ENCODE assay signal across 1 cellular context in the genomic region with DNA sequence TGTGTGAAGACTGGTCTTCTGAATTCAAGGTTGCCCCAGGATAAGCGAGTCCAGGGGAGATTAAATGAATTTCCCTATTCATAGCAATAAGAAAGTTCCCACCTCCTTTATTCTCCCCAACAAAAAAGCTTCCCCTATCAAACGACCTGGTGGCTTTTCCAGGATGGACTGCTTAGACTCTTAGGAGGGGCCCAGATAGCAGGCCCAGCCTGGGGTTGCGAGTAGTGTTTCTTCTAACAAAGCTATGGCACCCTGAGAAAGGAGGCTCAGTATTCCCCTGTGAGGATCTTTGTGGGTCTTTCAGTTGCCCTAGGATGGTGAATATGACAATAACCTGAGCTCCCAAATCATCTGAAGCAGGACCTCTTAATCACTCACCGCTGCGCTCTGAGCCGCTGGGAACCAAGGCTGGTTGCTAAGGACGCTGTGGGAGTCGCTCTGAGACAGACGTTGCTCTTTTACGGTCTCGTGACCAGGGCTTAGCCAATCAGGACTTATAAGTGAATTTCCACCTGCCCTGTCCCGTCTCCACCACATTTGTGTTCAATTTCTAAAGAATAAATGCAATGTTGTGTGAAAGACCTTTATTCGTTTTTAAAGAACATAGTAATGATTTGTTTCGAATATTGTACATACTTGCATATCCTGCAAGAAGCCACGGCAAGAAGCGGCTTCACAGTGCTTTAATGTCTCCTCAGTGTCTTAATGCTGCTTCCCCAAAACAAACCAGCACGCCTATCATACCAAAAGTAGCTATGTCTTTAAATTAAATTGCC.
TF ChIP-seq lines count a peak whose summit lies in the region.

Gene TMEM232, minus strand, starts transcription at position 423 of the 776 bp plus-strand sequence. CDS start 59,319 bp downstream, outside the sequence.

TF ChIP-seq in WTC11, 78 proteins besides CTCF, POLR2A, EP300 and RAD21 (continued from another document):
- TF ChIP-seq, protein P1, sequence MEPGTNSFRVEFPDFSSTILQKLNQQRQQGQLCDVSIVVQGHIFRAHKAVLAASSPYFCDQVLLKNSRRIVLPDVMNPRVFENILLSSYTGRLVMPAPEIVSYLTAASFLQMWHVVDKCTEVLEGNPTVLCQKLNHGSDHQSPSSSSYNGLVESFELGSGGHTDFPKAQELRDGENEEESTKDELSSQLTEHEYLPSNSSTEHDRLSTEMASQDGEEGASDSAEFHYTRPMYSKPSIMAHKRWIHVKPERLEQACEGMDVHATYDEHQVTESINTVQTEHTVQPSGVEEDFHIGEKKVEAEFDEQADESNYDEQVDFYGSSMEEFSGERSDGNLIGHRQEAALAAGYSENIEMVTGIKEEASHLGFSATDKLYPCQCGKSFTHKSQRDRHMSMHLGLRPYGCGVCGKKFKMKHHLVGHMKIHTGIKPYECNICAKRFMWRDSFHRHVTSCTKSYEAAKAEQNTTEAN (CRISPR knock-in tag; IDR thresholded peaks at IDR 0.05) = no peak
- TF ChIP-seq USF1 (CRISPR knock-in tag; IDR thresholded peaks at IDR 0.05) (peak; percentile 89), CREM (CRISPR knock-in tag; IDR thresholded peaks at IDR 0.05) (peak; percentile 57; the same call in 1 of the 2 replicates), HMGXB4 (CRISPR knock-in tag; IDR thresholded peaks at IDR 0.05) (no peak), USF2 (CRISPR knock-in tag; IDR thresholded peaks at IDR 0.05) (peak; percentile 93), NFYB (CRISPR knock-in tag; conservative IDR thresholded peaks at IDR 0.05; ENCODE audit: low read depth) (peak; percentile 52), ZNF532 (CRISPR knock-in tag; IDR thresholded peaks at IDR 0.05; ENCODE audit: borderline replicate concordance) (no peak), SP1 (CRISPR knock-in tag; conservative IDR thresholded peaks at IDR 0.05) (no peak)
- TF ChIP-seq, protein P2, sequence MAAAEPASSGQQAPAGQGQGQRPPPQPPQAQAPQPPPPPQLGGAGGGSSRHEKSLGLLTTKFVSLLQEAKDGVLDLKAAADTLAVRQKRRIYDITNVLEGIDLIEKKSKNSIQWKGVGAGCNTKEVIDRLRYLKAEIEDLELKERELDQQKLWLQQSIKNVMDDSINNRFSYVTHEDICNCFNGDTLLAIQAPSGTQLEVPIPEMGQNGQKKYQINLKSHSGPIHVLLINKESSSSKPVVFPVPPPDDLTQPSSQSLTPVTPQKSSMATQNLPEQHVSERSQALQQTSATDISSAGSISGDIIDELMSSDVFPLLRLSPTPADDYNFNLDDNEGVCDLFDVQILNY (CRISPR knock-in tag; IDR thresholded peaks at IDR 0.05) = no peak
- TF ChIP-seq, protein P3, sequence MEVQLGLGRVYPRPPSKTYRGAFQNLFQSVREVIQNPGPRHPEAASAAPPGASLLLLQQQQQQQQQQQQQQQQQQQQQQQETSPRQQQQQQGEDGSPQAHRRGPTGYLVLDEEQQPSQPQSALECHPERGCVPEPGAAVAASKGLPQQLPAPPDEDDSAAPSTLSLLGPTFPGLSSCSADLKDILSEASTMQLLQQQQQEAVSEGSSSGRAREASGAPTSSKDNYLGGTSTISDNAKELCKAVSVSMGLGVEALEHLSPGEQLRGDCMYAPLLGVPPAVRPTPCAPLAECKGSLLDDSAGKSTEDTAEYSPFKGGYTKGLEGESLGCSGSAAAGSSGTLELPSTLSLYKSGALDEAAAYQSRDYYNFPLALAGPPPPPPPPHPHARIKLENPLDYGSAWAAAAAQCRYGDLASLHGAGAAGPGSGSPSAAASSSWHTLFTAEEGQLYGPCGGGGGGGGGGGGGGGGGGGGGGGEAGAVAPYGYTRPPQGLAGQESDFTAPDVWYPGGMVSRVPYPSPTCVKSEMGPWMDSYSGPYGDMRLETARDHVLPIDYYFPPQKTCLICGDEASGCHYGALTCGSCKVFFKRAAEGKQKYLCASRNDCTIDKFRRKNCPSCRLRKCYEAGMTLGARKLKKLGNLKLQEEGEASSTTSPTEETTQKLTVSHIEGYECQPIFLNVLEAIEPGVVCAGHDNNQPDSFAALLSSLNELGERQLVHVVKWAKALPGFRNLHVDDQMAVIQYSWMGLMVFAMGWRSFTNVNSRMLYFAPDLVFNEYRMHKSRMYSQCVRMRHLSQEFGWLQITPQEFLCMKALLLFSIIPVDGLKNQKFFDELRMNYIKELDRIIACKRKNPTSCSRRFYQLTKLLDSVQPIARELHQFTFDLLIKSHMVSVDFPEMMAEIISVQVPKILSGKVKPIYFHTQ (CRISPR knock-in tag; IDR thresholded peaks at IDR 0.05) = no peak
TF ChIP-seq in WTC11: peak in this region for 4.
